26 cellular contexts compared by ENCODE assay signal in the genomic region with DNA sequence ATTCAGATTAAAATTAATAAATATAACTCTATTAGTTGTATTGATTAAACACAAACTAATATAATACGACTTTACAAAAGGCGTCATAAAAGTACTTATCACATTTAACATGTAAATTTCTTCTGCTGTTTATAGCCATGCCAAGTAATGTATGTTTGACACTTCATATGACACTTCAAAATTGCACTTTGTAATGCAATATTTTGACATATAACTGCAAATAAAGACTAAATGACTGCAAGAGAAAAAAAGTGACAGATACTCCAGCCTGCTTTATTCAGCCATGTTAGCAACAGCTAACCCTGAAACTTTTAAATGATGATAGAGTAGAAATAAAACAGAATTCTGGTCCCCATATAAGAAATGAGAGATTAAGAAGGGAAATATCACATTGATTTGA.
"Had no signal": no experiment of that assay in that cellular context is flagged by ENCODE, and none has a peak within 500 bp of the region (broad histone marks: within the 10 kb centered on the region; RNA-seq: fewer than 3 reads in every experiment).

No MANE protein-coding gene starts in this region.

- FAIRE-seq: endothelial cell of umbilical vein had no signal

- H3K27ac Mint-ChIP-seq: dendritic cell treated with granulocyte-macrophage colony-stimulating factor and Interleukin-4, amounts not matched to agents 40 ng/mL and 50 ng/mL, for 4 days; effector memory CD8-positive, alpha-beta T cell; endodermal cell had no signal

- H3K27me3 ChIP-seq: colonic mucosa, esophagus muscularis mucosa, esophagus squamous epithelium, foreskin keratinocyte, gastrocnemius medialis, gastroesophageal sphincter, heart left ventricle, heart right ventricle had no signal

- H3K4me1 ChIP-seq: colonic mucosa, esophagus muscularis mucosa, esophagus squamous epithelium, gastrocnemius medialis, gastroesophageal sphincter, heart left ventricle, heart right ventricle had no signal

- H3K4me3 Mint-ChIP-seq: dendritic cell treated with granulocyte-macrophage colony-stimulating factor and Interleukin-4, amounts not matched to agents 40 ng/mL and 50 ng/mL, for 4 days; effector memory CD8-positive, alpha-beta T cell; endodermal cell had no signal

- H3K27ac ChIP-seq: colonic mucosa, coronary artery, dorsolateral prefrontal cortex, epithelial cell of prostate, esophagus muscularis mucosa, esophagus squamous epithelium, foreskin keratinocyte, gastrocnemius medialis, gastroesophageal sphincter, heart left ventricle, heart right ventricle had no signal

- H3K9me3 Mint-ChIP-seq: dendritic cell treated with granulocyte-macrophage colony-stimulating factor and Interleukin-4, amounts not matched to agents 40 ng/mL and 50 ng/mL, for 4 days had no signal

- H3K27me3 Mint-ChIP-seq: dendritic cell treated with granulocyte-macrophage colony-stimulating factor and Interleukin-4, amounts not matched to agents 40 ng/mL and 50 ng/mL, for 4 days; effector memory CD8-positive, alpha-beta T cell had no signal

- H3K9me3 ChIP-seq: colonic mucosa, esophagus muscularis mucosa, esophagus squamous epithelium, gastrocnemius medialis, gastroesophageal sphincter had no signal

- H3K4me3 ChIP-seq: colonic mucosa, coronary artery, dorsolateral prefrontal cortex, esophagus muscularis mucosa, esophagus squamous epithelium, gastrocnemius medialis, gastroesophageal sphincter, heart left ventricle, heart right ventricle had no signal

- ATAC-seq: effector memory CD8-positive, alpha-beta T cell; esophagus mucosa; foreskin keratinocyte; gastrocnemius medialis; gastroesophageal sphincter; heart left ventricle; heart right ventricle had no signal

- DNase-seq: colonic mucosa; cortex of kidney; dermis blood vessel endothelial cell; dorsolateral prefrontal cortex; effector CD4-positive, alpha-beta T cell; effector CD8-positive, alpha-beta T cell; effector memory CD4-positive, alpha-beta T cell; effector memory CD8-positive, alpha-beta T cell; endodermal cell; erythroblast; esophagus squamous epithelium; foreskin fibroblast; foreskin keratinocyte; foreskin melanocyte; gastrocnemius medialis; glutamatergic neuron; head of caudate nucleus; heart left ventricle; heart right ventricle had no signal

- H3K4me1 Mint-ChIP-seq: endodermal cell had no signal

- H3K36me3 ChIP-seq: colonic mucosa, esophagus muscularis mucosa, esophagus squamous epithelium, gastrocnemius medialis, gastroesophageal sphincter, heart left ventricle, heart right ventricle had no signal
